Comparison of ENCODE assay signal across 21 cellular contexts in the genomic region with DNA sequence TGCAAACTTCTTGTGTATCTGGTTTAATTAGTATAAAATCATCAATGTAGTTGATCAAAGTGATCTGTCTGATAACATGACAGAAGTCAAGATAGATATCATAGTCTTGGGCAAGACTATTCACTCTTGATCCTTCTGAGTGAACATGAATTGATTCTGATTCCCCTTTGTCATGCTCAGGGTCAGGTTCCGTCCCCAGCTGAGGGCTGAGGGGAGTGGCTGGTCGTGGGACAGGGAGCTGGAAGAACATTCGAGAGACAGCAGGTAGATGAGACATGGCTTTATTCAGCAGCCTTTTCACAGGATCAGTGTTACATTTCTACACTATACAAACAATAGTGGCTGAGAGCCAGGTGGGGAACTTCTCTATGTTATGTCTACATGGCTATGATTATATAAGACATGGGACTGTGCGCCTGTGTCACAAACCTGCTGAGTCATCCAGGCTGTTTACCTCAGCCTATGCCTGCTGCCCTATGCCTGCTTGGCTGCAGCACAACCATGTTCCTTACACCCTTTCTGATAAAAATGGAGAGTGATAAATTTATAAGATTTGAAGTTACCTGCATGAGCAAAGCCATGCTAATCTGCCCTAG.
DNase-seq lines count a peak whose midpoint lies in the region; ATAC-seq, FAIRE-seq and TF ChIP-seq lines count a peak whose summit lies in the region.
"Had no signal": no experiment of that assay in that cellular context is flagged by ENCODE, and none has a peak within 500 bp of the region (broad histone marks: within the 10 kb centered on the region; RNA-seq: fewer than 3 reads in every experiment).

No MANE protein-coding gene starts in this region.

- POLR2A ChIA-PET in endothelial cell of umbilical vein (lab: Charles Lee), result no interaction called here
- POLR2A ChIA-PET in activated CD8-positive, alpha-beta T cell treated with anti-CD3 and anti-CD28 coated beads, Interleukin-2, amount 10 ng/mL, durations not matched to agents 7 days and 5 days (lab: Charles Lee), result no interaction called here

- peaks cover 12% of the 10 kb centered on the region for H3K9me2 ChIP-seq in GM23338 (ENCODE audit: insufficient read depth)

- H3K27ac ChIP-seq in GM23338 (ENCODE audit: low read depth) (no peak overlapping the region), endothelial cell of umbilical vein (ENCODE audit: insufficient read depth, low read depth, low read length) (no peak overlapping the region)
- H3K27ac ChIP-seq: left ventricle myocardium inferior, VCaP had no signal

- no peaks in the 10 kb centered on the region for H3K27me3 Mint-ChIP-seq in GM23338 (ENCODE audit: insufficient read depth, low read depth, poor library complexity)
- no peaks in the 10 kb centered on the region for H3K27me3 Mint-ChIP-seq in activated CD8-positive, alpha-beta T cell treated with anti-CD3 and anti-CD28 coated beads, Interleukin-2, amount 10 ng/mL, durations not matched to agents 7 days and 5 days (ENCODE audit: low read depth)
- H3K27me3 Mint-ChIP-seq: activated T-cell treated with anti-CD3 and anti-CD28 coated beads, Interleukin-2, amount 50 U/mL, for 24 hours; T-cell had no signal

- H3K36me3 ChIP-seq in GM23338 (ENCODE audit: insufficient read depth), result no peaks in the 10 kb centered on the region
- no peaks in the 10 kb centered on the region for H3K36me3 ChIP-seq in endothelial cell of umbilical vein (ENCODE audit: control insufficient read depth in 2 of 2, extremely low read depth in 1 of 2, insufficient read depth in 2 of 2, low read length in 2 of 2)
- H3K36me3 ChIP-seq: left ventricle myocardium inferior had no signal

- 0 out of 3 replicates have a peak, but pooled peaks cover 5% of the 10 kb centered on the region for H3K4me1 Mint-ChIP-seq in GM23338
- no peaks in the 10 kb centered on the region for H3K4me1 Mint-ChIP-seq in activated CD8-positive, alpha-beta T cell treated with anti-CD3 and anti-CD28 coated beads, Interleukin-2, amount 10 ng/mL, durations not matched to agents 7 days and 5 days (ENCODE audit: low read depth)
- H3K4me1 Mint-ChIP-seq: brain; CD8-positive, alpha-beta memory T cell; T-cell had no signal

- TF ChIP-seq CTCF in GM23338 (conservative IDR thresholded peaks at IDR 0.05; ENCODE audit: low read depth in 2 of 2) (no peak), endothelial cell of umbilical vein (IDR thresholded peaks at IDR 0.05; ENCODE audit: extremely low read depth in 1 of 2, insufficient read depth in 1 of 2, low read depth in 1 of 2, low read length in 2 of 2) (no peak)

- no peak for TF ChIP-seq POLR2A in endothelial cell of umbilical vein (IDR thresholded peaks at IDR 0.05; ENCODE audit: low read depth, low read length)

- no peaks in the 10 kb centered on the region for H3F3A ChIP-seq in GM23338 (replicated peaks; ENCODE audit: low read depth)

- H3K4me3 ChIP-seq in GM23338 (no peak overlapping the region), endothelial cell of umbilical vein (replicated peaks in 1 of 3; ENCODE audit: insufficient read depth in 1 of 3, low read depth in 1 of 3, low read length in 3 of 3) (no peak overlapping the region)
- H3K4me3 ChIP-seq: left ventricle myocardium inferior had no signal

- no peaks in the 10 kb centered on the region for H3K27me3 ChIP-seq in GM23338 (ENCODE audit: insufficient read depth)
- no peaks in the 10 kb centered on the region for H3K27me3 ChIP-seq in endothelial cell of umbilical vein (ENCODE audit: control insufficient read depth in 2 of 2, insufficient read depth in 2 of 2, low read length in 2 of 2)

- no peaks in the 10 kb centered on the region for H3K9me3 ChIP-seq in endothelial cell of umbilical vein (replicated peaks; ENCODE audit: control insufficient read depth, insufficient read depth, low read length)
- H3K9me3 ChIP-seq: left ventricle myocardium inferior had no signal

- CTCF ChIA-PET in endothelial cell of umbilical vein (lab: Charles Lee), result interaction anchor here (3.6 kb wide), 1 partner anchor 581 kb away, joined by 41 read pairs; no protein-coding TSS in a partner anchor
- CTCF ChIA-PET in activated CD8-positive, alpha-beta T cell treated with anti-CD3 and anti-CD28 coated beads, Interleukin-2, amount 10 ng/mL, durations not matched to agents 7 days and 5 days (lab: Charles Lee), result no interaction called here

- H3K4me3 Mint-ChIP-seq in GM23338, result no peak overlapping the region
- H3K4me3 Mint-ChIP-seq in activated CD8-positive, alpha-beta T cell treated with anti-CD3 and anti-CD28 coated beads, Interleukin-2, amount 10 ng/mL, durations not matched to agents 7 days and 5 days, result no peak overlapping the region
- H3K4me3 Mint-ChIP-seq: activated naive CD8-positive, alpha-beta T cell treated with anti-CD3 and anti-CD28 coated beads for 36 hours; activated T-cell treated with anti-CD3 and anti-CD28 coated beads, Interleukin-2, amount 50 U/mL, for 24 hours; brain; CD8-positive, alpha-beta memory T cell; T-cell had no signal

- peak overlapping the region; percentile 52; the same call in 1 of the 2 replicates for H2AFZ ChIP-seq in GM23338
- peak overlapping the region; percentile 17 for H2AFZ ChIP-seq in endothelial cell of umbilical vein (ENCODE audit: low read depth, low read length)

- H3K4me1 ChIP-seq in GM23338 (ENCODE audit: insufficient read depth), result no peaks in the 10 kb centered on the region
- no peaks in the 10 kb centered on the region for H3K4me1 ChIP-seq in endothelial cell of umbilical vein (ENCODE audit: control insufficient read depth, extremely low read depth, insufficient read depth, low read length)
- H3K4me1 ChIP-seq: left ventricle myocardium inferior had no signal

- H4K20me1 ChIP-seq in GM23338 (replicated peaks; ENCODE audit: insufficient read depth) (no peaks in the 10 kb centered on the region), endothelial cell of umbilical vein (replicated peaks; ENCODE audit: control insufficient read depth, extremely low read depth, insufficient read depth, low read length) (no peaks in the 10 kb centered on the region)

- H3K4me2 ChIP-seq in GM23338, result no peak overlapping the region
- no peak overlapping the region for H3K4me2 ChIP-seq in endothelial cell of umbilical vein (ENCODE audit: insufficient read depth, low read length)

- dilution Hi-C loops in endothelial cell of umbilical vein (cut with MboI; ENCODE audit: extremely low pct_ligation_motif_present, low sequenced_read_pairs), result no loop called here

- H3K79me2 ChIP-seq in GM23338 (replicated peaks; ENCODE audit: insufficient read depth), result no peaks in the 10 kb centered on the region
- H3K79me2 ChIP-seq in endothelial cell of umbilical vein (ENCODE audit: control insufficient read depth, insufficient read depth, low read length), result no peaks in the 10 kb centered on the region

- H3K9ac ChIP-seq in endothelial cell of umbilical vein (replicated peaks; ENCODE audit: extremely low read depth, insufficient read depth, low read length), result no peak overlapping the region

- H3K9me1 ChIP-seq in endothelial cell of umbilical vein (replicated peaks; ENCODE audit: control insufficient read depth, extremely low read depth, insufficient read depth, low read length), result no peaks in the 10 kb centered on the region

- no TSS peak for BruUV-seq in endothelial cell of umbilical vein (replicated peaks; lab: Mats Ljungman, UMichigan)

- no peak for ATAC-seq in GM23338
- ATAC-seq in activated CD8-positive, alpha-beta T cell treated with anti-CD3 and anti-CD28 coated beads, Interleukin-2, amount 10 ng/mL, durations not matched to agents 7 days and 5 days, result no peak
- ATAC-seq: HCT116; right cardiac atrium; stimulated activated naive CD8-positive, alpha-beta T cell treated with anti-CD3 and anti-CD28 coated beads, Interleukin-15, Interleukin-2, amounts not matched to agents 100 U/mL and 50 U/mL, for 24 hours; T-cell had no signal

- no peaks in the 10 kb centered on the region for H3K36me3 Mint-ChIP-seq in GM23338 (ENCODE audit: low read depth)
- H3K36me3 Mint-ChIP-seq in activated CD8-positive, alpha-beta T cell treated with anti-CD3 and anti-CD28 coated beads, Interleukin-2, amount 10 ng/mL, durations not matched to agents 7 days and 5 days (ENCODE audit: low read depth), result no peaks in the 10 kb centered on the region
- H3K36me3 Mint-ChIP-seq: activated naive CD8-positive, alpha-beta T cell treated with anti-CD3 and anti-CD28 coated beads for 36 hours; brain; CD8-positive, alpha-beta memory T cell; T-cell had no signal

- no peaks in the 10 kb centered on the region for H3K9me3 Mint-ChIP-seq in GM23338
- no peaks in the 10 kb centered on the region for H3K9me3 Mint-ChIP-seq in activated CD8-positive, alpha-beta T cell treated with anti-CD3 and anti-CD28 coated beads, Interleukin-2, amount 10 ng/mL, durations not matched to agents 7 days and 5 days (ENCODE audit: insufficient read depth)
- H3K9me3 Mint-ChIP-seq: activated naive CD8-positive, alpha-beta T cell treated with anti-CD3 and anti-CD28 coated beads for 36 hours; activated T-cell treated with anti-CD3 and anti-CD28 coated beads, Interleukin-2, amount 50 U/mL, for 24 hours; brain; CD8-positive, alpha-beta memory T cell; T-cell had no signal

- intact Hi-C loops in endothelial cell of umbilical vein (cut with micrococcal nuclease), result no loop called here

- peak overlapping the region; percentile 53; the same call in 1 of the 2 replicates for H3K27ac Mint-ChIP-seq in GM23338
- no peak overlapping the region for H3K27ac Mint-ChIP-seq in activated CD8-positive, alpha-beta T cell treated with anti-CD3 and anti-CD28 coated beads, Interleukin-2, amount 10 ng/mL, durations not matched to agents 7 days and 5 days
- H3K27ac Mint-ChIP-seq: activated naive CD8-positive, alpha-beta T cell treated with anti-CD3 and anti-CD28 coated beads for 36 hours; activated T-cell treated with anti-CD3 and anti-CD28 coated beads, Interleukin-2, amount 50 U/mL, for 24 hours; brain; CD8-positive, alpha-beta memory T cell; T-cell had no signal

- FAIRE-seq in endothelial cell of umbilical vein (lab: Jason Lieb, UNC), result peak; percentile 46
- FAIRE-seq in GM19239 (lab: Jason Lieb, UNC), result no peak
- FAIRE-seq: urothelium cell line had no signal

- peak; percentile 3 for DNase-seq in GM23338 (ENCODE audit: low spot score)
- peak; percentile 5 for DNase-seq in NCI-H510A treated with DMSO at 0.1 percent for 48 hours (lab: John Stamatoyannopoulos, UW)
- peak; percentile 70 for DNase-seq in endothelial cell of umbilical vein (ENCODE audit: low read depth, low spot score)
- DNase-seq in renal cortical epithelial cell (ENCODE audit: low read depth), result peak; percentile 34
- no peak for DNase-seq in GM19239 (ENCODE audit: insufficient read length, low spot score)
- no peak for DNase-seq in activated CD8-positive, alpha-beta T cell treated with anti-CD3 and anti-CD28 coated beads, Interleukin-2, amount 10 ng/mL, durations not matched to agents 7 days and 5 days
- DNase-seq in NCI-H2029 treated with DMSO at 0.1 percent for 48 hours (lab: John Stamatoyannopoulos, UW), result no peak
- DNase-seq: activated CD4-positive, alpha-beta T cell treated with anti-CD3 and anti-CD28 coated beads, Interleukin-2, amount 50 U/mL, for 48 hours; activated naive CD8-positive, alpha-beta T cell treated with anti-CD3 and anti-CD28 coated beads for 36 hours; activated T-cell treated with anti-CD3 and anti-CD28 coated beads, Interleukin-2, amount 50 U/mL, for 24 hours; CD8-positive, alpha-beta memory T cell; left ventricle myocardium inferior; NCI-H146; NCI-H226; right cardiac atrium; stimulated activated naive CD8-positive, alpha-beta T cell treated with anti-CD3 and anti-CD28 coated beads, Interleukin-15, Interleukin-2, amounts not matched to agents 100 U/mL and 50 U/mL, for 24 hours; T-cell had no signal

Comparison
In these comparisons a context has a peak if more than half of its experiments do, and no peak if none do; other contexts are left out.
1. DNase-seq: peak in GM23338 (single experiment), NCI-H510A treated with DMSO at 0.1 percent for 48 hours (single experiment), endothelial cell of umbilical vein (single experiment) and renal cortical epithelial cell (single experiment); none in GM19239 (single experiment), activated CD8-positive, alpha-beta T cell treated with anti-CD3 and anti-CD28 coated beads, Interleukin-2, amount 10 ng/mL, durations not matched to agents 7 days and 5 days (single experiment) and NCI-H2029 treated with DMSO at 0.1 percent for 48 hours (single experiment).